Comparison of ENCODE assay signal across 20 cellular contexts in genomic region chr12:109542014-109542413, GRCh38. TPM values are rescaled to one million over a fixed set of nuclear protein-coding genes. Genes with fewer than 3 reads are reported as not detected.
DNase-seq lines count a peak whose midpoint lies in the region; ATAC-seq and TF ChIP-seq lines count a peak whose summit lies in the region.
"Had no signal": no experiment of that assay in that cellular context is flagged by ENCODE, and none has a peak within 500 bp of the region (broad histone marks: within the 10 kb centered on the region; RNA-seq: fewer than 3 reads in every experiment).

No MANE protein-coding gene starts in this region.

- H3K4me1 ChIP-seq in mammary epithelial cell (ENCODE audit: insufficient read depth, low read length) = peaks cover 25% of the 10 kb centered on the region
- peaks cover 7% of the 10 kb centered on the region for H3K4me1 ChIP-seq in CD8-positive, alpha-beta T cell (ENCODE audit: insufficient read depth, low read length)

- H3K79me2 ChIP-seq in mammary epithelial cell (ENCODE audit: insufficient read depth, low read length) = no peaks in the 10 kb centered on the region

- no peaks in the 10 kb centered on the region for H3K27me3 ChIP-seq in mammary epithelial cell (ENCODE audit: insufficient read depth, low read length)
- H3K27me3 ChIP-seq in CD8-positive, alpha-beta T cell (ENCODE audit: insufficient read depth, low read length) = no peaks in the 10 kb centered on the region
- H3K27me3 ChIP-seq: heart left ventricle had no signal

- WGBS in mammary epithelial cell (ENCODE audit: low coverage, missing lambda C conversion rate) = 66% methylated on average over 2 of the region's 2 CpGs

- H2AFZ ChIP-seq in mammary epithelial cell (ENCODE audit: low read depth, low read length) = peak overlapping the region; percentile 6

- POLR2A ChIA-PET in CD8-positive, alpha-beta T cell (lab: Charles Lee) = no interaction called here

- H3K27ac Mint-ChIP-seq in CD8-positive, alpha-beta T cell = no peak overlapping the region
- H3K27ac Mint-ChIP-seq: activated naive CD4-positive, alpha-beta T cell treated with anti-CD3 and anti-CD28 coated beads, Interleukin-2, amount 50 U/mL, for 24 hours; IgD-negative memory B cell; T-helper 17 cell had no signal

- no peaks in the 10 kb centered on the region for H3K9me3 Mint-ChIP-seq in CD8-positive, alpha-beta T cell
- H3K9me3 Mint-ChIP-seq: activated naive CD4-positive, alpha-beta T cell treated with anti-CD3 and anti-CD28 coated beads, Interleukin-2, amount 50 U/mL, for 24 hours; H9; IgD-negative memory B cell had no signal

- TF ChIP-seq CTCF in mammary epithelial cell (conservative IDR thresholded peaks at IDR 0.05 in 1 of 2, IDR thresholded peaks at IDR 0.05 in 1 of 2; ENCODE audit: extremely low read depth in 1 of 2, insufficient read depth in 1 of 2, low read depth in 1 of 2, low read length in 2 of 2) = no peak
- no peak for TF ChIP-seq CTCF in CD8-positive, alpha-beta T cell (IDR thresholded peaks at IDR 0.05)

- no peaks in the 10 kb centered on the region for H4K20me1 ChIP-seq in mammary epithelial cell (ENCODE audit: insufficient read depth, low read length)

- no peaks in the 10 kb centered on the region for H3K36me3 ChIP-seq in mammary epithelial cell (ENCODE audit: insufficient read depth, low read length)
- H3K36me3 ChIP-seq in CD8-positive, alpha-beta T cell (ENCODE audit: insufficient read depth, low read length) = no peaks in the 10 kb centered on the region

- CTCF ChIA-PET in mammary epithelial cell (lab: Charles Lee; ENCODE audit: low non-redundant PET) = interaction anchor here (0.6 kb wide), 1 partner anchor 56 kb away, joined by 6 read pairs; no protein-coding TSS in a partner anchor
- CTCF ChIA-PET in CD8-positive, alpha-beta T cell (lab: Charles Lee) = no interaction called here

- H3K4me3 ChIP-seq in mammary epithelial cell (replicated peaks in 1 of 3; ENCODE audit: insufficient read depth in 1 of 3, low read depth in 2 of 3, low read length in 3 of 3) = no peak overlapping the region
- no peak overlapping the region for H3K4me3 ChIP-seq in CD8-positive, alpha-beta T cell (ENCODE audit: low read depth, low read length)
- H3K4me3 ChIP-seq: heart left ventricle, mucosa of descending colon had no signal

- intact Hi-C loops in mammary epithelial cell (cut with micrococcal nuclease) = loop anchor here (5.0 kb wide), 1 partner anchor 895 kb away; no protein-coding TSS in a partner anchor
- intact Hi-C loops in CD8-positive, alpha-beta T cell (cut with DNase I, micrococcal nuclease) = no loop called here

- no peak overlapping the region for H3K27ac ChIP-seq in mammary epithelial cell (ENCODE audit: insufficient read depth, low read depth, low read length)
- H3K27ac ChIP-seq in CD8-positive, alpha-beta T cell (ENCODE audit: low read depth, low read length) = no peak overlapping the region
- H3K27ac ChIP-seq: heart left ventricle had no signal

- dilution Hi-C loops in mammary epithelial cell (cut with HindIII; ENCODE audit: low sequenced_read_pairs) = no loop called here

- no peak for ATAC-seq in GM18868 (IDR thresholded peaks at IDR 0.05; ENCODE audit: unreplicated experiment)
- no peak for ATAC-seq in HG03039 (IDR thresholded peaks at IDR 0.05; ENCODE audit: unreplicated experiment)
- ATAC-seq in CD8-positive, alpha-beta T cell = no peak
- ATAC-seq: heart left ventricle, mucosa of descending colon, T-helper 17 cell had no signal

- H3K4me3 Mint-ChIP-seq in CD8-positive, alpha-beta T cell = no peak overlapping the region
- H3K4me3 Mint-ChIP-seq: activated naive CD4-positive, alpha-beta T cell treated with anti-CD3 and anti-CD28 coated beads, Interleukin-2, amount 50 U/mL, for 24 hours; H9; IgD-negative memory B cell; T-helper 17 cell had no signal

- H3K4me2 ChIP-seq in mammary epithelial cell (ENCODE audit: insufficient read depth, low read depth, low read length) = no peak overlapping the region

- no peak overlapping the region for H3K9ac ChIP-seq in mammary epithelial cell (ENCODE audit: insufficient read depth, low read length)

- H3K4me1 Mint-ChIP-seq in CD8-positive, alpha-beta T cell (ENCODE audit: low read depth) = peaks cover 8% of the 10 kb centered on the region
- H3K4me1 Mint-ChIP-seq: IgD-negative memory B cell had no signal

- TF ChIP-seq POLR2A in erythroblast (IDR thresholded peaks at IDR 0.05; ENCODE audit: low read length) = no peak

- H3K27me3 Mint-ChIP-seq in CD8-positive, alpha-beta T cell (ENCODE audit: low read depth) = peaks cover 3% of the 10 kb centered on the region
- H3K27me3 Mint-ChIP-seq: activated naive CD4-positive, alpha-beta T cell treated with anti-CD3 and anti-CD28 coated beads, Interleukin-2, amount 50 U/mL, for 24 hours; IgD-negative memory B cell had no signal

- in situ Hi-C loops in mammary epithelial cell (cut with MboI; ENCODE audit: low sequenced_read_pairs in 2 of 2) = no loop called here

- no peaks in the 10 kb centered on the region for H3K36me3 Mint-ChIP-seq in CD8-positive, alpha-beta T cell
- H3K36me3 Mint-ChIP-seq: activated naive CD4-positive, alpha-beta T cell treated with anti-CD3 and anti-CD28 coated beads, Interleukin-2, amount 50 U/mL, for 24 hours; IgD-negative memory B cell had no signal

- H3K9me3 ChIP-seq in mammary epithelial cell (replicated peaks; ENCODE audit: insufficient read depth, low read length) = no peaks in the 10 kb centered on the region
- H3K9me3 ChIP-seq in CD8-positive, alpha-beta T cell (ENCODE audit: low read length) = no peaks in the 10 kb centered on the region
- H3K9me3 ChIP-seq: heart left ventricle, mucosa of descending colon had no signal

- no TSS peak for BruUV-seq in mammary epithelial cell (replicated peaks; lab: Mats Ljungman, UMichigan)

- DNase-seq in AG08395 (ENCODE audit: low spot score) (peak; percentile 31), LHCN-M2 (ENCODE audit: low read depth) (peak; percentile 57), mammary epithelial cell (peak; percentile 58), hepatic stellate cell (ENCODE audit: low spot score) (peak; percentile 45), erythroblast (lab: John Stamatoyannopoulos, UW) (no peak)
- DNase-seq in CD8-positive, alpha-beta T cell = no peak
- DNase-seq: activated CD4-positive, CD25-positive, alpha-beta regulatory T cell treated with anti-CD3 and anti-CD28 coated beads, Interleukin-2, amount 50 U/mL, for 72 hours; COR-L47; GDM1; H9; heart left ventricle; mucosa of descending colon; NCI-H1092 treated with DMSO at 0.1 percent for 48 hours; NCI-H774; RPMI8226; T-helper 17 cell had no signal

RNA-seq across cellular contexts. Expression of gene MMAB, which starts 31.3 kb away (rescaled TPM):
- total RNA-seq in LHCN-M2 (2014; rRNA removed) = 25.3 and 26.6 TPM in 2 replicates
- 43.4 TPM for polyA plus RNA-seq in LHCN-M2 (2012)
- 10 to 100 TPM; 27.5 to 67.8 TPM for total RNA-seq in mammary epithelial cell
- polyA plus RNA-seq in mammary epithelial cell = 51.6 TPM
- polyA minus RNA-seq in mammary epithelial cell = 40.1 TPM
- 10 to 100 TPM; 10.2 to 11.7 TPM for total RNA-seq in CD8-positive, alpha-beta T cell

RNA-seq across cellular contexts. Expression of gene MVK, which starts 31.6 kb away (rescaled TPM):
- total RNA-seq in LHCN-M2 (2014; rRNA removed) (13.8 and 15.3 TPM in 2 replicates), mammary epithelial cell (10 to 100 TPM; 26.8 to 51.5 TPM)
- polyA plus RNA-seq in LHCN-M2 (2012) = 17.7 TPM
- polyA plus RNA-seq in mammary epithelial cell = 43.1 TPM
- 42.0 TPM for polyA minus RNA-seq in mammary epithelial cell
- total RNA-seq in CD8-positive, alpha-beta T cell = 10 to 100 TPM; 11.5 to 13.9 TPM

Comparison
In these comparisons a context has a peak if more than half of its experiments do, and no peak if none do; other contexts are left out.
1. DNase-seq: peak in AG08395 (single experiment), LHCN-M2 (single experiment), mammary epithelial cell (single experiment) and hepatic stellate cell (single experiment); none in erythroblast (0 of 2) and CD8-positive, alpha-beta T cell (0 of 7).